In the genomic region with DNA sequence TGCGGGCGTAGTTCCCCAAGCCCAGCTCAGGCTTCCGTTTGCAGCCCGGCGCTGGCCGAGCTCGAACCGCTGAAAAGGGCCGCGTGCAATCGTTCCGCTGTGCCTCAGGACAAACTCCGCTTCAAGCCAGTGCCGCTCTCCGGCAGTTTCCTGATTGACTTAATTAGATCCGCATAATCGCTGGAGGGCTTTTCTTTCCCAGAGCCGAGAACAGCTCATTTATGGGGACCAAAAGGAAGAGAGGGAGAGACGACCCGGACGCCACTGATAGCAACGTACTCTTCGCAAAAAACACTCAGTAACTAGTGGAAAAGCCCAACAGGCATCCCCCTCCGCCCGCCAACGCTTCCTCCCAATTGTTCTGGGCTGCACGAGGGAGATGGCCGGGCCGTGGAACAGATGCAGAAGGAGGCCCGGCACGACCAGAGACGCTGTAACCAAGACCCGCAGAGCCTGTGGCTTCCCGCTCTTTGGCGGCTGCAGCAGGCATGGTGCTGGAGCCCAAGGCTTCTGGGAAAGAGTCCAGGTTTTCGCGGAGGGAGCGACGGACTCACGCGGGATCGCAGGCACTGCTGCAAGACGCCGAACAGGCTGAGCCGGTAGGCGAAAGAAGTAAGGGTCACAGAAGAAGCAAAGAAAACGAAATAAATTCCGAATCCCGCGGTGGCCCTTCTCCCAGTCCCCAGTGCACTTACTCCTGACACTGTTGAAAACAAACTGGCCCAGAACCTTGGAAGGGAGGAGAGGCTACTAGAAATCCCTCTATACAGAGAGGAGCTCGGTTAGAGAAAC, we compare ENCODE assay signal across 9 cellular contexts. TPM values are rescaled to one million over a fixed set of nuclear protein-coding genes. Genes with fewer than 3 reads are reported as not detected.
A peak's percentile ranks its signal among the peaks of the same experiment; 100 is the strongest.
DNase-seq lines count a peak whose midpoint lies in the region; ATAC-seq, FAIRE-seq and TF ChIP-seq lines count a peak whose summit lies in the region.
"Had no signal": no experiment of that assay in that cellular context is flagged by ENCODE, and none has a peak within 500 bp of the region (broad histone marks: within the 10 kb centered on the region; RNA-seq: fewer than 3 reads in every experiment).

No MANE protein-coding gene starts in this region.

- no peak for TF ChIP-seq POLR2A in HepG2 (IDR thresholded peaks at IDR 0.05; ENCODE audit: insufficient read depth in 1 of 2, low read depth in 2 of 2, low read length in 2 of 2)
- no peak for TF ChIP-seq POLR2A in testis (IDR thresholded peaks at IDR 0.05)

- 97% methylated on average over 47 of the region's 51 CpGs for WGBS in HepG2 (ENCODE audit: low lambda C conversion rate)
- WGBS in testis, 2 donors = 5 to 17% methylated on average over 49 to 51 of the region's 51 CpGs

- no peaks in the 10 kb centered on the region for H3K79me2 ChIP-seq in HepG2 (ENCODE audit: insufficient read depth, low read length)

- in situ Hi-C loops in HepG2 (cut with HindIII; ENCODE audit: extremely low pct_ligation_motif_present, low pct_unique_long_range_greater_than_20kb) = no loop called here

- TF ChIP-seq CTCF in MCF 10A (IDR thresholded peaks at IDR 0.05; ENCODE audit: unreplicated experiment) = no peak
- TF ChIP-seq CTCF in HepG2 (CRISPR knock-in tag; IDR thresholded peaks at IDR 0.05) = no peak
- TF ChIP-seq CTCF in testis (IDR thresholded peaks at IDR 0.05) = no peak
- TF ChIP-seq CTCF in GM10266 (IDR thresholded peaks at IDR 0.05; ENCODE audit: control insufficient read depth, insufficient read depth, low read depth, missing control alignments) = no peak

- H3K4me2 ChIP-seq in HepG2 (ENCODE audit: low read depth, low read length) = no peak overlapping the region

- no peak overlapping the region for H3K9ac ChIP-seq in HepG2 (ENCODE audit: insufficient read depth, low read depth, low read length)

- ATAC-seq in HepG2 (no peak), HG02885 (IDR thresholded peaks at IDR 0.05; ENCODE audit: poor library complexity, unreplicated experiment) (no peak)

- H3K9me3 ChIP-seq in HepG2 (ENCODE audit: low read length) (no peaks in the 10 kb centered on the region), testis (no peaks in the 10 kb centered on the region)
- H3K9me3 ChIP-seq in CD8-positive, alpha-beta memory T cell (ENCODE audit: low read length) = no peaks in the 10 kb centered on the region

- no peaks in the 10 kb centered on the region for H4K20me1 ChIP-seq in HepG2 (ENCODE audit: insufficient read depth, low read length)

- CTCF ChIA-PET in MCF 10A (lab: Yijun Ruan, JAX) = interaction anchor here (0.6 to 13.1 kb wide), 21 partner anchors 9 to 796 kb away, joined by 3 to 696 read pairs (median 3); no protein-coding TSS in a partner anchor
- CTCF ChIA-PET in HepG2 (lab: Yijun Ruan, JAX; ENCODE audit: low intra/inter-chr PET ratio, low total read pairs) = no interaction called here
- CTCF ChIA-PET in CD8-positive, alpha-beta memory T cell (lab: Charles Lee) = interaction anchor here (0.6 to 5.9 kb wide), 7 partner anchors 14 to 292 kb away, joined by 3 to 50 read pairs (median 4); no protein-coding TSS in a partner anchor

- POLR2A ChIA-PET in MCF 10A (lab: Yijun Ruan, JAX) = interaction anchor here (0.9 kb wide), 1 partner anchor 272 kb away, joined by 3 read pairs; no protein-coding TSS in a partner anchor
- POLR2A ChIA-PET in HepG2 (lab: Yijun Ruan, JAX) = interaction anchor here (1.3 kb wide), 1 partner anchor 43 kb away, joined by 3 read pairs; no protein-coding TSS in a partner anchor
- POLR2A ChIA-PET in CD8-positive, alpha-beta memory T cell (lab: Charles Lee) = no interaction called here

- H3K27ac Mint-ChIP-seq in T-helper 1 cell treated with Interleukin-12 subunit alpha and Interleukin-12 subunit beta and Interleukin-4 antibody, amounts not matched to agents 30 μg/mL and 1 μg/mL, for 36 hours = no peak overlapping the region
- no peak overlapping the region for H3K27ac Mint-ChIP-seq in MCF 10A (ENCODE audit: low read depth, unreplicated experiment)
- no peak overlapping the region for H3K27ac Mint-ChIP-seq in CD8-positive, alpha-beta memory T cell

- H3K27ac ChIP-seq in HepG2 (ENCODE audit: extremely low read length, insufficient read depth, low read length) = no peak overlapping the region
- H3K27ac ChIP-seq in testis = no peak overlapping the region
- no peak overlapping the region for H3K27ac ChIP-seq in CD8-positive, alpha-beta memory T cell (ENCODE audit: low read depth, low read length)

- peak overlapping the region; percentile 28 for H3K4me3 Mint-ChIP-seq in T-helper 1 cell treated with Interleukin-12 subunit alpha and Interleukin-12 subunit beta and Interleukin-4 antibody, amounts not matched to agents 30 μg/mL and 1 μg/mL, for 36 hours
- H3K4me3 Mint-ChIP-seq in MCF 10A (ENCODE audit: unreplicated experiment) = peak overlapping the region; percentile 29
- peak overlapping the region in 3 of 7 donors; percentile 21 to 94 (median 41) for H3K4me3 Mint-ChIP-seq in CD8-positive, alpha-beta memory T cell

- no peaks in the 10 kb centered on the region for H3K36me3 ChIP-seq in HepG2 (replicated peaks in 1 of 2; ENCODE audit: control insufficient read depth in 1 of 2, insufficient read depth in 2 of 2, low read length in 2 of 2)
- H3K36me3 ChIP-seq in testis (ENCODE audit: low read depth, missing control alignments) = no peaks in the 10 kb centered on the region
- H3K36me3 ChIP-seq in CD8-positive, alpha-beta memory T cell (ENCODE audit: insufficient read depth, low read length) = no peaks in the 10 kb centered on the region

- DNase-seq in T-helper 1 cell = no peak
- DNase-seq in MCF 10A (ENCODE audit: unreplicated experiment) = no peak
- no peak for DNase-seq in HepG2 (ENCODE audit: low spot score)
- peak; percentile 78 for DNase-seq in testis
- no peak for DNase-seq in CD8-positive, alpha-beta memory T cell
- DNase-seq in GM10266 (ENCODE audit: extremely low spot score) = no peak

- H3K9me3 Mint-ChIP-seq in T-helper 1 cell treated with Interleukin-12 subunit alpha and Interleukin-12 subunit beta and Interleukin-4 antibody, amounts not matched to agents 30 μg/mL and 1 μg/mL, for 36 hours = no peaks in the 10 kb centered on the region
- H3K9me3 Mint-ChIP-seq in MCF 10A (ENCODE audit: unreplicated experiment) = no peaks in the 10 kb centered on the region
- no peaks in the 10 kb centered on the region for H3K9me3 Mint-ChIP-seq in CD8-positive, alpha-beta memory T cell

- H3K4me1 Mint-ChIP-seq in T-helper 1 cell treated with Interleukin-12 subunit alpha and Interleukin-12 subunit beta and Interleukin-4 antibody, amounts not matched to agents 30 μg/mL and 1 μg/mL, for 36 hours (ENCODE audit: low read depth) = peaks cover 36% of the 10 kb centered on the region
- peaks cover 32% of the 10 kb centered on the region for H3K4me1 Mint-ChIP-seq in MCF 10A (ENCODE audit: insufficient read depth, unreplicated experiment)
- H3K4me1 Mint-ChIP-seq in CD8-positive, alpha-beta memory T cell = peaks cover 36 to 59% (median 45%) of the 10 kb centered on the region in 3 donors

- BruUV-seq in MCF 10A (replicated peaks; lab: Mats Ljungman, UMichigan) (no TSS peak), HepG2 (replicated peaks; lab: Mats Ljungman, UMichigan) (no TSS peak)

- no peak for TF ChIP-seq RAD21 in HepG2 (CRISPR knock-in tag; IDR thresholded peaks at IDR 0.05)

- peaks cover 10% of the 10 kb centered on the region for H3K36me3 Mint-ChIP-seq in T-helper 1 cell treated with Interleukin-12 subunit alpha and Interleukin-12 subunit beta and Interleukin-4 antibody, amounts not matched to agents 30 μg/mL and 1 μg/mL, for 36 hours (ENCODE audit: low read depth)
- H3K36me3 Mint-ChIP-seq in MCF 10A (ENCODE audit: insufficient read depth, unreplicated experiment) = peaks cover 12% of the 10 kb centered on the region
- peaks cover 0 to 15% (median 3%) of the 10 kb centered on the region in 3 donors for H3K36me3 Mint-ChIP-seq in CD8-positive, alpha-beta memory T cell

- H3K4me3 ChIP-seq in HepG2 (replicated peaks in 1 of 3; ENCODE audit: insufficient read depth in 1 of 3, low read depth in 2 of 3, low read length in 3 of 3) (no peak overlapping the region), testis (peak overlapping the region in 1 of 2 donors; percentile 34)
- H3K4me3 ChIP-seq in CD8-positive, alpha-beta memory T cell (ENCODE audit: low read length) = no peak overlapping the region

- TF ChIP-seq EP300 in HepG2 (IDR thresholded peaks at IDR 0.05; ENCODE audit: low read depth in 2 of 2, low read length in 2 of 2) (no peak), HepG2 (CRISPR knock-in tag; IDR thresholded peaks at IDR 0.05; ENCODE audit: borderline replicate concordance) (no peak)

- no peaks in the 10 kb centered on the region for H3K27me3 ChIP-seq in HepG2 (ENCODE audit: control insufficient read depth in 1 of 2, insufficient read depth in 2 of 2, low read length in 2 of 2)
- H3K27me3 ChIP-seq in testis = no peaks in the 10 kb centered on the region
- H3K27me3 ChIP-seq in CD8-positive, alpha-beta memory T cell (ENCODE audit: insufficient read depth, low read length, poor library complexity, severe bottlenecking) = no peaks in the 10 kb centered on the region

- H3K27me3 Mint-ChIP-seq in T-helper 1 cell treated with Interleukin-12 subunit alpha and Interleukin-12 subunit beta and Interleukin-4 antibody, amounts not matched to agents 30 μg/mL and 1 μg/mL, for 36 hours (ENCODE audit: low read depth) = peaks cover 55% of the 10 kb centered on the region
- H3K27me3 Mint-ChIP-seq in MCF 10A (ENCODE audit: insufficient read depth, unreplicated experiment) = no peaks in the 10 kb centered on the region
- peaks cover 0 to 8% of the 10 kb centered on the region in 2 donors for H3K27me3 Mint-ChIP-seq in CD8-positive, alpha-beta memory T cell

- H2AFZ ChIP-seq in HepG2 (ENCODE audit: low read length) = no peak overlapping the region

- H3K4me1 ChIP-seq in HepG2 (ENCODE audit: insufficient read depth, low read length) (peaks cover 21% of the 10 kb centered on the region), testis (peaks cover 19% of the 10 kb centered on the region)
- peaks cover 31% of the 10 kb centered on the region for H3K4me1 ChIP-seq in CD8-positive, alpha-beta memory T cell (ENCODE audit: insufficient read depth, low read length)

- intact Hi-C loops in MCF 10A (cut with micrococcal nuclease) (no loop called here), HepG2 (cut with micrococcal nuclease; ENCODE audit: unreplicated experiment) (no loop called here), testis (cut with DNase I; ENCODE audit: low total_unique reads) (no loop called here)

- no peak for FAIRE-seq in HepG2 (lab: Jason Lieb, UNC)
- FAIRE-seq: A204.1 had no signal

RNA-seq across cellular contexts. Expression of gene FOXD2, which starts 3.6 kb away (rescaled TPM):
- total RNA-seq in MCF 10A (2022) (0.27 and 0.44 TPM in 2 replicates), HepG2 (2016; rRNA removed; fragmentation: Illumina TruSeq; extraction: Trizol) (0.07 and 0.09 TPM in 2 replicates), testis (1 to 10 TPM in 1 of 2 donors, under 1 TPM in 1; 0.99 to 1.3 TPM)
- total RNA-seq in HepG2 (2016; cell fraction: cytosol; rRNA removed; fragmentation: Illumina TruSeq; extraction: Trizol; ENCODE audit: low read depth) = 0.09 TPM in 1 of 2 replicates, not detected in the other
- total RNA-seq in HepG2 (2016; cell fraction: insoluble cytoplasmic fraction; rRNA removed; fragmentation: Illumina TruSeq; extraction: Trizol) = 0.04 and 0.09 TPM in 2 replicates
- total RNA-seq in HepG2 (2016; cell fraction: membrane; rRNA removed; fragmentation: Illumina TruSeq; extraction: Trizol) = 0.09 and 0.10 TPM in 2 replicates
- 0.06 TPM in 1 of 2 replicates, not detected in the other for total RNA-seq in HepG2 (2016; cell fraction: nucleus; rRNA removed; fragmentation: Illumina TruSeq; extraction: Trizol)
- polyA plus RNA-seq in HepG2 (2011; rRNA removed) (0.01 and 0.03 TPM in 2 replicates), testis (ENCODE audit: insufficient read depth, low read depth, low replicate concordance) (0.26 TPM)
- 0.03 and 0.04 TPM in 2 replicates for polyA plus RNA-seq in HepG2 (2011; cell fraction: cytosol; rRNA removed)
- polyA plus RNA-seq in HepG2 (2011; cell fraction: nucleus; rRNA removed) = 0.03 and 0.10 TPM in 2 replicates
- polyA plus RNA-seq in HepG2 (2012) = 0.29 and 0.32 TPM in 2 replicates
- polyA plus RNA-seq in HepG2 (2016; cell fraction: cytosol; fragmentation: Illumina TruSeq; extraction: Trizol; ENCODE audit: low read depth) = 0.02 TPM in 1 of 2 replicates, not detected in the other
- 0.05 and 0.13 TPM in 2 replicates for polyA plus RNA-seq in HepG2 (2016; cell fraction: insoluble cytoplasmic fraction; fragmentation: Illumina TruSeq; extraction: Trizol; ENCODE audit: low read depth)
- polyA plus RNA-seq in HepG2 (2016; cell fraction: membrane; fragmentation: Illumina TruSeq; extraction: Trizol; ENCODE audit: low read depth) = not detected in 2 replicates
- polyA plus RNA-seq in HepG2 (2016; cell fraction: nucleus; fragmentation: Illumina TruSeq; extraction: Trizol; ENCODE audit: insufficient read depth, low read depth) = 0.09 TPM in 1 of 2 replicates, not detected in the other
- 0.23 TPM in 1 of 2 replicates, not detected in the other for polyA minus RNA-seq in HepG2 (2011; rRNA and poly(A)+ RNA removed; ENCODE audit: low replicate concordance)
- polyA minus RNA-seq in HepG2 (2011; cell fraction: cytosol; rRNA and poly(A)+ RNA removed) = not detected in 2 replicates
- 0.12 TPM in 1 of 2 replicates, not detected in the other for polyA minus RNA-seq in HepG2 (2011; cell fraction: nucleus; rRNA and poly(A)+ RNA removed)
- under 1 TPM; 0.18 to 0.22 TPM for total RNA-seq in CD8-positive, alpha-beta memory T cell
- 0.37 TPM for polyA plus RNA-seq in CD8-positive, alpha-beta memory T cell

RNA-seq across cellular contexts. Expression of gene FOXE3, which starts 18.2 kb away (rescaled TPM):
- not detected in 2 replicates for total RNA-seq in MCF 10A (2022)
- not detected in 2 replicates for total RNA-seq in HepG2 (2016; rRNA removed; fragmentation: Illumina TruSeq; extraction: Trizol)
- total RNA-seq in HepG2 (2016; cell fraction: cytosol; rRNA removed; fragmentation: Illumina TruSeq; extraction: Trizol; ENCODE audit: low read depth) = not detected in 2 replicates
- not detected in 2 replicates for total RNA-seq in HepG2 (2016; cell fraction: insoluble cytoplasmic fraction; rRNA removed; fragmentation: Illumina TruSeq; extraction: Trizol)
- not detected in 2 replicates for total RNA-seq in HepG2 (2016; cell fraction: membrane; rRNA removed; fragmentation: Illumina TruSeq; extraction: Trizol)
- not detected in 2 replicates for total RNA-seq in HepG2 (2016; cell fraction: nucleus; rRNA removed; fragmentation: Illumina TruSeq; extraction: Trizol)
- polyA plus RNA-seq in HepG2 (2011; rRNA removed) = not detected in 2 replicates
- not detected in 2 replicates for polyA plus RNA-seq in HepG2 (2011; cell fraction: cytosol; rRNA removed)
- polyA plus RNA-seq in HepG2 (2011; cell fraction: nucleus; rRNA removed) = not detected in 2 replicates
- not detected in 2 replicates for polyA plus RNA-seq in HepG2 (2012)
- polyA plus RNA-seq in HepG2 (2016; cell fraction: cytosol; fragmentation: Illumina TruSeq; extraction: Trizol; ENCODE audit: low read depth) = not detected in 2 replicates
- polyA plus RNA-seq in HepG2 (2016; cell fraction: insoluble cytoplasmic fraction; fragmentation: Illumina TruSeq; extraction: Trizol; ENCODE audit: low read depth) = not detected in 2 replicates
- polyA plus RNA-seq in HepG2 (2016; cell fraction: membrane; fragmentation: Illumina TruSeq; extraction: Trizol; ENCODE audit: low read depth) = not detected in 2 replicates
- polyA plus RNA-seq in HepG2 (2016; cell fraction: nucleus; fragmentation: Illumina TruSeq; extraction: Trizol; ENCODE audit: insufficient read depth, low read depth) = not detected in 2 replicates
- not detected in 2 replicates for polyA minus RNA-seq in HepG2 (2011; rRNA and poly(A)+ RNA removed; ENCODE audit: low replicate concordance)
- polyA minus RNA-seq in HepG2 (2011; cell fraction: cytosol; rRNA and poly(A)+ RNA removed) = not detected in 2 replicates
- polyA minus RNA-seq in HepG2 (2011; cell fraction: nucleus; rRNA and poly(A)+ RNA removed) = not detected in 2 replicates
- total RNA-seq in testis = 1 to 10 TPM in 1 of 2 donors, under 1 TPM in 1; 0.63 to 1.4 TPM
- 1.2 TPM for polyA plus RNA-seq in testis (ENCODE audit: insufficient read depth, low read depth, low replicate concordance)
- total RNA-seq in CD8-positive, alpha-beta memory T cell = not detected
- polyA plus RNA-seq in CD8-positive, alpha-beta memory T cell = not detected
